20 cellular contexts compared by ENCODE assay signal in genomic region chr10:122098924-122099323, GRCh38.
DNase-seq lines count a peak whose midpoint lies in the region; ATAC-seq and TF ChIP-seq lines count a peak whose summit lies in the region.
"Had no signal": no experiment of that assay in that cellular context is flagged by ENCODE, and none has a peak within 500 bp of the region (broad histone marks: within the 10 kb centered on the region; RNA-seq: fewer than 3 reads in every experiment).

No MANE protein-coding gene starts in this region.

- 86 to 92% methylated on average over 8 of the region's 8 CpGs for WGBS in endodermal cell (ENCODE audit: insufficient coverage in 1 of 2, insufficient read length in 1 of 2), 2 experiments
- 30% methylated on average over 8 of the region's 8 CpGs for WGBS in suprapubic skin

- TF ChIP-seq CTCF in endodermal cell (conservative IDR thresholded peaks at IDR 0.05) (no peak), suprapubic skin (IDR thresholded peaks at IDR 0.05) (no peak)

- H3K27ac Mint-ChIP-seq in endodermal cell: peak overlapping the region; percentile 2
- H3K27ac Mint-ChIP-seq: activated naive CD8-positive, alpha-beta T cell treated with anti-CD3 and anti-CD28 coated beads for 36 hours; B cell; brain had no signal

- no peaks in the 10 kb centered on the region for H3K4me1 Mint-ChIP-seq in endodermal cell
- no peaks in the 10 kb centered on the region for H3K4me1 Mint-ChIP-seq in activated T-cell treated with anti-CD3 and anti-CD28 coated beads, Interleukin-2, amount 50 U/mL, for 4 hours (ENCODE audit: low read depth)
- H3K4me1 Mint-ChIP-seq: activated naive CD8-positive, alpha-beta T cell treated with anti-CD3 and anti-CD28 coated beads for 36 hours; B cell had no signal

- H3K27ac ChIP-seq in endodermal cell (ENCODE audit: low read depth, low read length): no peak overlapping the region
- peak overlapping the region; percentile 34 for H3K27ac ChIP-seq in suprapubic skin
- H3K27ac ChIP-seq: 22Rv1, neutrophil had no signal

- no peak for TF ChIP-seq POLR2A in suprapubic skin (IDR thresholded peaks at IDR 0.05)

- no peaks in the 10 kb centered on the region for H3K36me3 ChIP-seq in endodermal cell (ENCODE audit: control insufficient read depth, insufficient read depth, low read length)
- no peaks in the 10 kb centered on the region for H3K36me3 ChIP-seq in suprapubic skin
- H3K36me3 ChIP-seq: neutrophil had no signal

- H3K9ac ChIP-seq in endodermal cell (ENCODE audit: extremely low read depth, low read length, poor library complexity, severe bottlenecking): no peak overlapping the region

- no peaks in the 10 kb centered on the region for H3K9me3 Mint-ChIP-seq in endodermal cell
- no peaks in the 10 kb centered on the region for H3K9me3 Mint-ChIP-seq in activated T-cell treated with anti-CD3 and anti-CD28 coated beads, Interleukin-2, amount 50 U/mL, for 4 hours
- H3K9me3 Mint-ChIP-seq: activated naive CD8-positive, alpha-beta T cell treated with anti-CD3 and anti-CD28 coated beads for 36 hours; brain had no signal

- H3K27me3 ChIP-seq in endodermal cell (ENCODE audit: control insufficient read depth, insufficient read depth, low read length, poor library complexity, severe bottlenecking): no peaks in the 10 kb centered on the region
- H3K27me3 ChIP-seq in suprapubic skin: no peaks in the 10 kb centered on the region

- no peak for ATAC-seq in GM18870 (IDR thresholded peaks at IDR 0.05; ENCODE audit: unreplicated experiment)
- no peak for ATAC-seq in activated T-cell treated with anti-CD3 and anti-CD28 coated beads, Interleukin-2, amount 50 U/mL, for 4 hours
- ATAC-seq: SK-N-SH treated with all-trans-retinoic acid at 6 μM for 48 hours had no signal

- DNase-seq in NCI-H1694 treated with DMSO at 0.1 percent for 48 hours (lab: John Stamatoyannopoulos, UW): peak; percentile 10
- DNase-seq in NCI-H1694 (lab: John Stamatoyannopoulos, UW): no peak
- DNase-seq in endodermal cell: no peak
- DNase-seq in hepatic stellate cell (ENCODE audit: low spot score): peak; percentile 26
- DNase-seq in suprapubic skin (ENCODE audit: low spot score in 2 of 2): no peak
- no peak for DNase-seq in activated T-cell treated with anti-CD3 and anti-CD28 coated beads, Interleukin-2, amount 50 U/mL, for 4 hours
- DNase-seq in stimulated activated naive CD4-positive, alpha-beta T cell treated with Interleukin-2 at 50 U/mL for 16 hours (lab: John Stamatoyannopoulos, UW): no peak
- DNase-seq: activated naive CD8-positive, alpha-beta T cell treated with anti-CD3 and anti-CD28 coated beads for 36 hours; dermis blood vessel endothelial cell; H7; NCI-H2081 treated with DMSO at 0.1 percent for 48 hours; small intestine; stimulated activated CD4-positive, alpha-beta T cell treated with anti-CD3 and anti-CD28 coated beads, Interleukin-4, amount 100 ng/mL, for 24 hours; T1000 had no signal

- H3K4me1 ChIP-seq in endodermal cell (ENCODE audit: control insufficient read depth, insufficient read depth, low read length): no peaks in the 10 kb centered on the region
- peaks cover 24% of the 10 kb centered on the region for H3K4me1 ChIP-seq in suprapubic skin

- no peaks in the 10 kb centered on the region for H3K9me3 ChIP-seq in endodermal cell (ENCODE audit: control insufficient read depth, low read length)
- no peaks in the 10 kb centered on the region for H3K9me3 ChIP-seq in suprapubic skin
- H3K9me3 ChIP-seq: neutrophil had no signal

- H3K27me3 Mint-ChIP-seq in endodermal cell (ENCODE audit: insufficient read depth): no peaks in the 10 kb centered on the region
- H3K27me3 Mint-ChIP-seq in activated T-cell treated with anti-CD3 and anti-CD28 coated beads, Interleukin-2, amount 50 U/mL, for 4 hours (ENCODE audit: low read depth): peaks cover 6% of the 10 kb centered on the region
- H3K27me3 Mint-ChIP-seq: activated naive CD8-positive, alpha-beta T cell treated with anti-CD3 and anti-CD28 coated beads for 36 hours had no signal

- no peaks in the 10 kb centered on the region for H3K36me3 Mint-ChIP-seq in endodermal cell (ENCODE audit: low read depth)
- no peaks in the 10 kb centered on the region for H3K36me3 Mint-ChIP-seq in activated T-cell treated with anti-CD3 and anti-CD28 coated beads, Interleukin-2, amount 50 U/mL, for 4 hours (ENCODE audit: insufficient read depth)
- H3K36me3 Mint-ChIP-seq: activated naive CD8-positive, alpha-beta T cell treated with anti-CD3 and anti-CD28 coated beads for 36 hours; brain had no signal

- H3K4me3 ChIP-seq in endodermal cell (ENCODE audit: low read length): no peak overlapping the region
- H3K4me3 ChIP-seq in suprapubic skin: no peak overlapping the region

- no peak overlapping the region for H3K4me3 Mint-ChIP-seq in endodermal cell
- no peak overlapping the region for H3K4me3 Mint-ChIP-seq in activated T-cell treated with anti-CD3 and anti-CD28 coated beads, Interleukin-2, amount 50 U/mL, for 4 hours
- H3K4me3 Mint-ChIP-seq: activated naive CD8-positive, alpha-beta T cell treated with anti-CD3 and anti-CD28 coated beads for 36 hours; B cell; brain had no signal

- TF ChIP-seq EP300 in suprapubic skin (IDR thresholded peaks at IDR 0.05): no peak

Comparison
In these comparisons a context has a peak if more than half of its experiments do, and no peak if none do; other contexts are left out.
1. DNase-seq: peak in NCI-H1694 treated with DMSO at 0.1 percent for 48 hours (single experiment) and hepatic stellate cell (single experiment); none in NCI-H1694 (single experiment), endodermal cell (single experiment), suprapubic skin (0 of 2), activated T-cell treated with anti-CD3 and anti-CD28 coated beads, Interleukin-2, amount 50 U/mL, for 4 hours (single experiment) and stimulated activated naive CD4-positive, alpha-beta T cell treated with Interleukin-2 at 50 U/mL for 16 hours (single experiment).